In the genomic region with DNA sequence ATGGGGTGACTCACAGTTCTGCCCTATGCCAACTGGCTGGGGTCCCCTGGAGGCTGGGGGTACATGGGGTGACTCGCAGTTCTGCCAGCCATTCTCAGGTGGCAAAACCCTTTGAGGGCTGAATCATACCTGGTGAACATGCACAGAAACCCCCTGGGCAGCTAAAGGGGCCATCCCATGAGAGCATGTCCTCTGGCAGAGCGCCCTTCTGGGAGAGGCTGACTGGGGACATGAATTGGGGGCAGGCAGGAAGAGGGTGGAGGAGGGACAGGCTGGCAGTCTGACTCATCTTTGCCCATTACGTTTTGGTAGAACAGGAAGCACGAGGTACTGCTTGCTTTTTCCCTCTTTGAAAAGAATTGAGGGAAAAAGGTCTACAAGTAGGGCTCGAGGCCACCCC, we compare ENCODE assay signal across 10 cellular contexts. TPM values are rescaled to one million over a fixed set of nuclear protein-coding genes. Genes with fewer than 3 reads are reported as not detected.
A peak's percentile ranks its signal among the peaks of the same experiment; 100 is the strongest.
DNase-seq lines count a peak whose midpoint lies in the region; ATAC-seq lines count a peak whose summit lies in the region.
"Had no signal": no experiment of that assay in that cellular context is flagged by ENCODE, and none has a peak within 500 bp of the region (broad histone marks: within the 10 kb centered on the region; RNA-seq: fewer than 3 reads in every experiment).

No MANE protein-coding gene starts in this region.

- H3K36me3 Mint-ChIP-seq in activated naive CD8-positive, alpha-beta T cell treated with anti-CD3 and anti-CD28 coated beads, Interleukin-2, amount 10 ng/mL, durations not matched to agents 7 days and 5 days: peaks cover 67% of the 10 kb centered on the region

- H3K27ac Mint-ChIP-seq in activated naive CD8-positive, alpha-beta T cell treated with anti-CD3 and anti-CD28 coated beads, Interleukin-2, amount 10 ng/mL, durations not matched to agents 7 days and 5 days: peak overlapping the region; percentile 82

- H3K36me3 ChIP-seq in KOPT-K1 (ENCODE audit: insufficient read depth, low read length): no peaks in the 10 kb centered on the region

- no peaks in the 10 kb centered on the region for H3K9me3 ChIP-seq in KOPT-K1 (ENCODE audit: insufficient read depth, low read length, poor library complexity, severe bottlenecking)
- H3K9me3 ChIP-seq: heart right ventricle had no signal

- POLR2A ChIA-PET in activated naive CD8-positive, alpha-beta T cell treated with anti-CD3 and anti-CD28 coated beads, Interleukin-2, amount 10 ng/mL, durations not matched to agents 7 days and 5 days (lab: Charles Lee): interaction anchor here (0.8 to 3.6 kb wide), 4 partner anchors 10 to 22 kb away, joined by 3 to 20 read pairs (median 10); no protein-coding TSS in a partner anchor

- H3K4me1 Mint-ChIP-seq in activated naive CD8-positive, alpha-beta T cell treated with anti-CD3 and anti-CD28 coated beads, Interleukin-2, amount 10 ng/mL, durations not matched to agents 7 days and 5 days: peaks cover 65% of the 10 kb centered on the region

- H3K27ac ChIP-seq in KOPT-K1 (ENCODE audit: low read depth, low read length, poor library complexity, severe bottlenecking): peak overlapping the region; percentile 32

- ATAC-seq in activated naive CD8-positive, alpha-beta T cell treated with anti-CD3 and anti-CD28 coated beads, Interleukin-2, amount 10 ng/mL, durations not matched to agents 7 days and 5 days (ENCODE audit: low read depth): peak; percentile 32
- no peak for ATAC-seq in GM19324 (IDR thresholded peaks at IDR 0.05; ENCODE audit: low FRiP score, unreplicated experiment)

- peak overlapping the region; percentile 30 for H3K4me3 Mint-ChIP-seq in activated naive CD8-positive, alpha-beta T cell treated with anti-CD3 and anti-CD28 coated beads, Interleukin-2, amount 10 ng/mL, durations not matched to agents 7 days and 5 days

- H3K27me3 Mint-ChIP-seq in activated naive CD8-positive, alpha-beta T cell treated with anti-CD3 and anti-CD28 coated beads, Interleukin-2, amount 10 ng/mL, durations not matched to agents 7 days and 5 days: no peaks in the 10 kb centered on the region

- H3K9me3 Mint-ChIP-seq in activated naive CD8-positive, alpha-beta T cell treated with anti-CD3 and anti-CD28 coated beads, Interleukin-2, amount 10 ng/mL, durations not matched to agents 7 days and 5 days: no peaks in the 10 kb centered on the region

- DNase-seq in T1000 (lab: John Stamatoyannopoulos, UW) (peak; percentile 64), NCI-H82 (lab: John Stamatoyannopoulos, UW) (no peak), pons (ENCODE audit: low spot score) (no peak), OCI-M1 (lab: John Stamatoyannopoulos, UW) (no peak)
- DNase-seq in activated naive CD8-positive, alpha-beta T cell treated with anti-CD3 and anti-CD28 coated beads, Interleukin-2, amount 10 ng/mL, durations not matched to agents 7 days and 5 days: no peak
- DNase-seq in stimulated activated CD4-positive, alpha-beta T cell treated with anti-CD3 and anti-CD28 coated beads, TNF-alpha, amount 100 ng/mL, for 4 hours (ENCODE audit: low read depth in 3 of 3): peak in 2 of 3 experiments; percentile 54 to 68
- DNase-seq: heart right ventricle, NCI-H2171 had no signal

RNA-seq across cellular contexts. Expression of a gene that starts 16.7 kb away (rescaled TPM):
- total RNA-seq in activated naive CD8-positive, alpha-beta T cell treated with anti-CD3 and anti-CD28 coated beads, Interleukin-2, amount 10 ng/mL, durations not matched to agents 7 days and 5 days: 100 to 1,000 TPM in 1 of 2 experiments, 10 to 100 TPM in 1; 97.1 to 102 TPM

RNA-seq across cellular contexts. Expression of a gene that starts 32.9 kb away (rescaled TPM):
- 100 to 1,000 TPM; 248 to 253 TPM for total RNA-seq in activated naive CD8-positive, alpha-beta T cell treated with anti-CD3 and anti-CD28 coated beads, Interleukin-2, amount 10 ng/mL, durations not matched to agents 7 days and 5 days

Comparison
In these comparisons a context has a peak if more than half of its experiments do, and no peak if none do; other contexts are left out.
1. DNase-seq: peak in T1000 (single experiment) and stimulated activated CD4-positive, alpha-beta T cell treated with anti-CD3 and anti-CD28 coated beads, TNF-alpha, amount 100 ng/mL, for 4 hours (2 of 3); none in activated naive CD8-positive, alpha-beta T cell treated with anti-CD3 and anti-CD28 coated beads, Interleukin-2, amount 10 ng/mL, durations not matched to agents 7 days and 5 days (single experiment), NCI-H82 (single experiment), pons (single experiment) and OCI-M1 (single experiment).